22 cellular contexts compared by ENCODE assay signal in the genomic region with DNA sequence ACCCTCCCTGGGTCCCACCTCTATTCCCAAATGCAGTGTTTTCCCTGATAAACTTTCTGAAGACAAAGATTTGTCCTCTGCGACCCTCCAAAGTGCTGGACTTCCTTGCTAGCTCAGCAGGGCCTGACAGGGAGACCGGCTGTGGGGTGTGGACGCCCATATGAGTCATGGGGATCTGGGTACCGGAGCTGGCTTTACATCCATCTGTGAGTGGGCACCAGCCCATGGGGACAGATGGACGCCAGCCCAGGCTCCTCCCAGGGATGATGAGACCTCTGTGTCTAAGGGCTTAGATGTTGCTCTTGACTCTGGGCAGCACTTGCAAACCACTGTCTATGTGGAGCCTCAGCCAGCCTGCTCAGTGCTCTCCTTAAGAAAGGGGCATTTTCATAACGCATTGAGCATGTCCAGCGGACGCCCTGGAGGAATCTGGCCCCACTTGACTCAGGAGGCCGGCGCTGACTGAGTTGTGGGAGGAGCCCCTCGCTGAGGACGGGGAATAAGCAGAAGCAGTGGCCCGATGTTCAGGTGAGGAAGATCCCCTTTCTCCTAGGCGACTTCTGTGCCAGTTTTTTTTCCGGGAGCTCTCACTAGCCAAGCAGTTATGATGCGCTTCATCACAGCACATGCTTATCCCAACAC.
DNase-seq lines count a peak whose midpoint lies in the region; ATAC-seq and TF ChIP-seq lines count a peak whose summit lies in the region.
"Had no signal": no experiment of that assay in that cellular context is flagged by ENCODE, and none has a peak within 500 bp of the region (broad histone marks: within the 10 kb centered on the region; RNA-seq: fewer than 3 reads in every experiment).

No MANE protein-coding gene starts in this region.

- peaks cover 2% of the 10 kb centered on the region for H3K27me3 Mint-ChIP-seq in activated naive CD8-positive, alpha-beta T cell treated with anti-CD3 and anti-CD28 coated beads, Interleukin-2, amount 50 U/mL, for 24 hours
- H3K27me3 Mint-ChIP-seq in activated naive CD8-positive, alpha-beta T cell treated with anti-CD3 and anti-CD28 coated beads for 36 hours = no peaks in the 10 kb centered on the region

- H3K36me3 ChIP-seq in spleen (no peaks in the 10 kb centered on the region), suprapubic skin (no peaks in the 10 kb centered on the region), mucosa of descending colon (ENCODE audit: low read depth) (no peaks in the 10 kb centered on the region)
- H3K36me3 ChIP-seq: BE2C; BLaER1 treated with 17β-estradiol and CSF1 and Interleukin-3, amounts not matched to agents 10 nM and 100 nM had no signal

- intact Hi-C loops in spleen (cut with DNase I; ENCODE audit: low total_unique reads) (no loop called here), left cardiac atrium (cut with DNase I) (no loop called here), mucosa of descending colon (cut with DNase I, micrococcal nuclease) (no loop called here)

- H3K9me3 ChIP-seq in spleen = peaks cover 0 to 3% (median 0%) of the 10 kb centered on the region in 8 donors
- no peaks in the 10 kb centered on the region for H3K9me3 ChIP-seq in suprapubic skin
- H3K9me3 ChIP-seq in mucosa of descending colon = peaks cover 32% of the 10 kb centered on the region
- H3K9me3 ChIP-seq: A549; BE2C; BLaER1 treated with 17β-estradiol and CSF1 and Interleukin-3, amounts not matched to agents 10 nM and 100 nM had no signal

- no peaks in the 10 kb centered on the region for H3K36me3 Mint-ChIP-seq in activated naive CD8-positive, alpha-beta T cell treated with anti-CD3 and anti-CD28 coated beads, Interleukin-2, amount 50 U/mL, for 24 hours (ENCODE audit: low read depth)
- no peaks in the 10 kb centered on the region for H3K36me3 Mint-ChIP-seq in activated naive CD8-positive, alpha-beta T cell treated with anti-CD3 and anti-CD28 coated beads for 36 hours
- H3K36me3 Mint-ChIP-seq: CD4-positive, alpha-beta memory T cell had no signal

- WGBS in spleen, 5 donors = 74 to 82% (median 75%) methylated on average over 7 to 16 of the region's 16 CpGs
- WGBS in suprapubic skin = 77% methylated on average over 15 of the region's 16 CpGs

- H3K9me3 Mint-ChIP-seq in activated naive CD8-positive, alpha-beta T cell treated with anti-CD3 and anti-CD28 coated beads, Interleukin-2, amount 50 U/mL, for 24 hours = peaks cover 5% of the 10 kb centered on the region
- no peaks in the 10 kb centered on the region for H3K9me3 Mint-ChIP-seq in activated naive CD8-positive, alpha-beta T cell treated with anti-CD3 and anti-CD28 coated beads for 36 hours

- H3K4me3 Mint-ChIP-seq in activated naive CD8-positive, alpha-beta T cell treated with anti-CD3 and anti-CD28 coated beads, Interleukin-2, amount 50 U/mL, for 24 hours = no peak overlapping the region
- no peak overlapping the region for H3K4me3 Mint-ChIP-seq in activated naive CD8-positive, alpha-beta T cell treated with anti-CD3 and anti-CD28 coated beads for 36 hours
- H3K4me3 Mint-ChIP-seq: CD4-positive, alpha-beta memory T cell; GM23338; H9 had no signal

- H3K27ac ChIP-seq in spleen = no peak overlapping the region
- no peak overlapping the region for H3K27ac ChIP-seq in suprapubic skin
- H3K27ac ChIP-seq: A549; BLaER1 treated with 17β-estradiol and CSF1 and Interleukin-3, amounts not matched to agents 10 nM and 100 nM had no signal

- H3K4me3 ChIP-seq in spleen = no peak overlapping the region
- no peak overlapping the region for H3K4me3 ChIP-seq in suprapubic skin
- no peak overlapping the region for H3K4me3 ChIP-seq in mucosa of descending colon
- H3K4me3 ChIP-seq: A549; BLaER1 treated with 17β-estradiol and CSF1 and Interleukin-3, amounts not matched to agents 10 nM and 100 nM; GM23338 had no signal

- no peak for TF ChIP-seq EP300 in suprapubic skin (IDR thresholded peaks at IDR 0.05)

- H3K4me1 Mint-ChIP-seq in activated naive CD8-positive, alpha-beta T cell treated with anti-CD3 and anti-CD28 coated beads, Interleukin-2, amount 50 U/mL, for 24 hours = peaks cover 4% of the 10 kb centered on the region
- H3K4me1 Mint-ChIP-seq in activated naive CD8-positive, alpha-beta T cell treated with anti-CD3 and anti-CD28 coated beads for 36 hours = peaks cover 8% of the 10 kb centered on the region
- H3K4me1 Mint-ChIP-seq: CD4-positive, alpha-beta memory T cell had no signal

- no peaks in the 10 kb centered on the region for H3K4me1 ChIP-seq in spleen
- no peaks in the 10 kb centered on the region for H3K4me1 ChIP-seq in suprapubic skin
- H3K4me1 ChIP-seq in mucosa of descending colon (ENCODE audit: low read depth) = no peaks in the 10 kb centered on the region
- H3K4me1 ChIP-seq: A549 had no signal

- TF ChIP-seq CTCF in spleen (IDR thresholded peaks at IDR 0.05 in 8 of 11, conservative IDR thresholded peaks at IDR 0.05 in 3 of 11) (no peak), suprapubic skin (IDR thresholded peaks at IDR 0.05) (no peak), mucosa of descending colon (IDR thresholded peaks at IDR 0.05) (no peak)

- ATAC-seq in activated naive CD8-positive, alpha-beta T cell treated with anti-CD3 and anti-CD28 coated beads, Interleukin-2, amount 50 U/mL, for 24 hours = peak; percentile 8
- ATAC-seq in left cardiac atrium = no peak
- ATAC-seq in mucosa of descending colon = no peak
- ATAC-seq: A549, GM23338, HCT116 had no signal

- H3K27me3 ChIP-seq in spleen (replicated peaks in 1 of 7) (peaks cover 0 to 5% (median 0%) of the 10 kb centered on the region in 7 donors), suprapubic skin (no peaks in the 10 kb centered on the region)
- H3K27me3 ChIP-seq: BE2C; BLaER1 treated with 17β-estradiol and CSF1 and Interleukin-3, amounts not matched to agents 10 nM and 100 nM had no signal

- TF ChIP-seq POLR2A in spleen (IDR thresholded peaks at IDR 0.05) (no peak), suprapubic skin (IDR thresholded peaks at IDR 0.05) (no peak)

- no peak overlapping the region for H3K27ac Mint-ChIP-seq in activated naive CD8-positive, alpha-beta T cell treated with anti-CD3 and anti-CD28 coated beads, Interleukin-2, amount 50 U/mL, for 24 hours
- H3K27ac Mint-ChIP-seq in activated naive CD8-positive, alpha-beta T cell treated with anti-CD3 and anti-CD28 coated beads for 36 hours = no peak overlapping the region
- H3K27ac Mint-ChIP-seq: CD4-positive, alpha-beta memory T cell; GM23338; H9 had no signal

- no peak for DNase-seq in activated naive CD8-positive, alpha-beta T cell treated with anti-CD3 and anti-CD28 coated beads, Interleukin-2, amount 50 U/mL, for 24 hours
- no peak for DNase-seq in activated naive CD8-positive, alpha-beta T cell treated with anti-CD3 and anti-CD28 coated beads for 36 hours
- DNase-seq in islet precursor cell (peak; percentile 44), spleen (peak; percentile 50), suprapubic skin (ENCODE audit: low spot score in 2 of 2) (no peak), left cardiac atrium (no peak), mucosa of descending colon (no peak)
- DNase-seq: 8988T; ACHN; AML-193; BE2C; Calu3; CD4-positive, alpha-beta memory T cell; COR-L47; DMS53; DMS79 treated with DMSO at 0.1 percent for 48 hours; GF-D8; H9 had no signal

Comparison
In these comparisons a context has a peak if more than half of its experiments do, and no peak if none do; other contexts are left out.
1. DNase-seq: peak in islet precursor cell (single experiment) and spleen (single experiment); none in activated naive CD8-positive, alpha-beta T cell treated with anti-CD3 and anti-CD28 coated beads, Interleukin-2, amount 50 U/mL, for 24 hours (single experiment), activated naive CD8-positive, alpha-beta T cell treated with anti-CD3 and anti-CD28 coated beads for 36 hours (single experiment), suprapubic skin (0 of 2), left cardiac atrium (single experiment) and mucosa of descending colon (0 of 3).